8 cellular contexts compared by ENCODE assay signal in the genomic region with DNA sequence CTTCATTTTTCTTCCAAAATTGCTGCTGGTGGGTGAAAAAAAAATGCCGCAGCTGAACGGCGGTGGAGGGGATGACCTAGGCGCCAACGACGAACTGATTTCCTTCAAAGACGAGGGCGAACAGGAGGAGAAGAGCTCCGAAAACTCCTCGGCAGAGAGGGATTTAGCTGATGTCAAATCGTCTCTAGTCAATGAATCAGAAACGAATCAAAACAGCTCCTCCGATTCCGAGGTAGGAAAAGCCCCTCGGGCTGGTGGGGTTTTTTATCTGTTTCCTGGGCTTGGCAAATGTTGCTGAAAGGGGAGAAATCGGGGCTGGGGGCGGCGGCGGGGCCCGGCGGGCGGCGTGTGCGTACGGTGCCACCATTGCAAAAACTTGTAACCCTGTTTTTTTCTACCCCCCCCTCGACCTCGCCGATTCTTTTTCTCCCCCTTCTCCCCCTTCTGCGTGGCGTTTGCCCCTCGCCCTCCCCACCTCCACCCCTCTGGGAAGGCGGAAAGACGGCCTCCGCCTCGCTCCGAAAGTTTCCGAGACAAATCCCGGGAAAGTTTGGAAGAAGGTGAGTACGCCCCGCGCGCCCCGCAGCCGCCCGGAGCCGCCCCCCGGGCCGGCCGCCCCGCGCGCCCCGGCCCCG. TPM values are rescaled to one million over a fixed set of nuclear protein-coding genes. Genes with fewer than 3 reads are reported as not detected.
A peak's percentile ranks its signal among the peaks of the same experiment; 100 is the strongest.
DNase-seq lines count a peak whose midpoint lies in the region; ATAC-seq and TF ChIP-seq lines count a peak whose summit lies in the region.

No MANE protein-coding gene starts in this region.

- H2BK120ac ChIP-seq in mesendoderm (ENCODE audit: low read depth, low read length) = peak overlapping the region; percentile 97

- peak overlapping the region; percentile 92 for H3K27ac Mint-ChIP-seq in T-helper 17 cell

- ATAC-seq in T-helper 17 cell = peak; percentile 14
- no peak for ATAC-seq in HG03196 (IDR thresholded peaks at IDR 0.05; ENCODE audit: unreplicated experiment)

- peak overlapping the region; percentile 39 for H3K4me2 ChIP-seq in mesendoderm (ENCODE audit: low read length)

- H3K27me3 ChIP-seq in mesendoderm (ENCODE audit: insufficient read depth, low read length, poor library complexity) (no peaks in the 10 kb centered on the region), thyroid gland (no peaks in the 10 kb centered on the region)

- H4K5ac ChIP-seq in mesendoderm (ENCODE audit: low read length) = no peak overlapping the region

- TF ChIP-seq CTCF in thyroid gland (IDR thresholded peaks at IDR 0.05) = no peak

- H3K27me3 Mint-ChIP-seq in T-helper 17 cell = peaks cover 36% of the 10 kb centered on the region

- H3K36me3 ChIP-seq in mesendoderm (ENCODE audit: control insufficient read depth, insufficient read depth, low read length) = no peaks in the 10 kb centered on the region
- no peaks in the 10 kb centered on the region for H3K36me3 ChIP-seq in thyroid gland

- DNase-seq in A172 (ENCODE audit: low spot score) (peak; percentile 45), HCEC 1CT (peak; percentile 52), T-helper 17 cell (peak in 1 of 3 donors; percentile 16), dermis blood vessel endothelial cell (peak; percentile 60), mesendoderm (peak; percentile 81), thyroid gland (peak; percentile 23 to 32), G401 (ENCODE audit: low spot score) (no peak)

- H2BK5ac ChIP-seq in mesendoderm (ENCODE audit: low read length) = no peak overlapping the region

- peaks cover 7% of the 10 kb centered on the region for H3K36me3 Mint-ChIP-seq in T-helper 17 cell (ENCODE audit: low read depth)

- peak overlapping the region; percentile 98 for H3K4me3 Mint-ChIP-seq in T-helper 17 cell

- H4K8ac ChIP-seq in mesendoderm (ENCODE audit: low read depth, low read length) = peak overlapping the region; percentile 98

- H3K27ac ChIP-seq in mesendoderm (ENCODE audit: low read depth, low read length) = peak overlapping the region; percentile 95
- peak overlapping the region; percentile 88 to 98 (median 96) for H3K27ac ChIP-seq in thyroid gland

- peak overlapping the region; percentile 99 for H3K18ac ChIP-seq in mesendoderm (ENCODE audit: low read length)

- H3K4me3 ChIP-seq in mesendoderm (ENCODE audit: low read length) = peak overlapping the region; percentile 81
- H3K4me3 ChIP-seq in thyroid gland (replicated peaks in 1 of 3) = peak overlapping the region; percentile 3 to 83 (median 70)

- in situ Hi-C loops in G401 (cut with HindIII; ENCODE audit: low sequenced_read_pairs) = no loop called here

- H3K4ac ChIP-seq in mesendoderm (ENCODE audit: low read depth, low read length) = peak overlapping the region; percentile 79

- no CpG with 5 or more reads among the region's 54 CpGs for WGBS in mesendoderm (ENCODE audit: extremely low coverage, insufficient coverage, low lambda C conversion rate)
- 0% methylated on average over 34 to 42 of the region's 54 CpGs for WGBS in thyroid gland, 2 donors

- H3K56ac ChIP-seq in mesendoderm (ENCODE audit: low read length) = peak overlapping the region; percentile 80

- H3K9me3 ChIP-seq in T-helper 17 cell (ENCODE audit: control insufficient read depth, low read length, poor library complexity, severe bottlenecking) (no peaks in the 10 kb centered on the region), thyroid gland (no peaks in the 10 kb centered on the region)

- H2BK15ac ChIP-seq in mesendoderm (replicated peaks; ENCODE audit: low read depth) = no peak overlapping the region

- H2AK5ac ChIP-seq in mesendoderm (ENCODE audit: low read length) = no peak overlapping the region

- H3K79me1 ChIP-seq in mesendoderm (ENCODE audit: low read length) = peaks cover 2% of the 10 kb centered on the region

- TF ChIP-seq POLR2A in thyroid gland (IDR thresholded peaks at IDR 0.05) = no peak

- intact Hi-C loops in thyroid gland (cut with DNase I) = loop anchor here (10.0 kb wide), 1 partner anchor 114 kb away; no protein-coding TSS in a partner anchor

- peak overlapping the region; percentile 34 for H3K23ac ChIP-seq in mesendoderm (ENCODE audit: low read length)

- peak overlapping the region; percentile 89 for H3K9ac ChIP-seq in mesendoderm (ENCODE audit: low read length)

- peaks cover 25% of the 10 kb centered on the region for H3K4me1 Mint-ChIP-seq in T-helper 17 cell

- peaks cover 15% of the 10 kb centered on the region for H3K4me1 ChIP-seq in mesendoderm (ENCODE audit: control insufficient read depth, low read depth, low read length)
- peaks cover 22 to 32% of the 10 kb centered on the region in 2 donors for H3K4me1 ChIP-seq in thyroid gland

- H3K79me2 ChIP-seq in mesendoderm (ENCODE audit: control insufficient read depth, insufficient read depth, low read length) = peaks cover 23% of the 10 kb centered on the region

RNA-seq across cellular contexts. Expression of a gene that starts 0.8 kb away (rescaled TPM):
- 3.0 TPM in 2 replicates for total RNA-seq in A172 (2014; rRNA removed; shearing (Covaris generic))
- total RNA-seq in T-helper 17 cell (1 to 10 TPM; 3.1 to 3.9 TPM), dermis blood vessel endothelial cell (2.9 and 3.8 TPM in 2 replicates), thyroid gland (10 to 100 TPM; 16.2 to 67.1 (median 25.3) TPM)
- polyA plus RNA-seq in mesendoderm (2013, experiment 1 of 2) = 43.5 TPM
- 47.0 TPM for polyA plus RNA-seq in mesendoderm (2013, experiment 2 of 2)
- total RNA-seq in G401 (2014; rRNA removed; shearing (Covaris generic)) = 0.06 and 0.88 TPM in 2 replicates
